Comparison of ENCODE assay signal across 8 cellular contexts in genomic region chr5:91311168-91311696, GRCh38.
A peak's percentile ranks its signal among the peaks of the same experiment; 100 is the strongest.
DNase-seq lines count a peak whose midpoint lies in the region; ATAC-seq and TF ChIP-seq lines count a peak whose summit lies in the region.

No MANE protein-coding gene starts in this region.

- H3K27me3 Mint-ChIP-seq in osteocyte (ENCODE audit: unreplicated experiment) = no peaks in the 10 kb centered on the region

- no peaks in the 10 kb centered on the region for H3K36me3 Mint-ChIP-seq in osteocyte (ENCODE audit: unreplicated experiment)

- peaks cover 43% of the 10 kb centered on the region for H3K4me1 Mint-ChIP-seq in osteocyte (ENCODE audit: unreplicated experiment)

- TF ChIP-seq CTCF in osteocyte (IDR thresholded peaks at IDR 0.05) = no peak
- TF ChIP-seq CTCF in GM13977 (IDR thresholded peaks at IDR 0.05; ENCODE audit: extremely low read depth, insufficient read depth, missing control alignments) = no peak

- in situ Hi-C loops in GM13977 (cut with MboI; ENCODE audit: low pct_unique_long_range_greater_than_20kb, low sequenced_read_pairs, unreplicated experiment) = no loop called here

- H3K27ac ChIP-seq in angular gyrus (ENCODE audit: low read depth, low read length) = peak overlapping the region; percentile 72

- no peak for DNase-seq in osteocyte (ENCODE audit: extremely low spot score, unreplicated experiment)
- DNase-seq in kidney tubule cell (ENCODE audit: low spot score) = no peak
- DNase-seq in cortex of kidney (lab: John Stamatoyannopoulos, UW) = no peak
- no peak for DNase-seq in T-helper 9 cell
- no peak for DNase-seq in GM13977 (ENCODE audit: low spot score)

- ATAC-seq in GM18867 (IDR thresholded peaks at IDR 0.05; ENCODE audit: unreplicated experiment) = peak; percentile 19
- ATAC-seq in HG03045 (IDR thresholded peaks at IDR 0.05; ENCODE audit: unreplicated experiment) = peak; percentile 13

- H3K9me3 Mint-ChIP-seq in osteocyte (ENCODE audit: unreplicated experiment) = no peaks in the 10 kb centered on the region

- peak overlapping the region; percentile 93 for H3K27ac Mint-ChIP-seq in osteocyte (ENCODE audit: unreplicated experiment)

- H3K4me3 Mint-ChIP-seq in osteocyte (ENCODE audit: unreplicated experiment) = no peak overlapping the region
